In the genomic region with DNA sequence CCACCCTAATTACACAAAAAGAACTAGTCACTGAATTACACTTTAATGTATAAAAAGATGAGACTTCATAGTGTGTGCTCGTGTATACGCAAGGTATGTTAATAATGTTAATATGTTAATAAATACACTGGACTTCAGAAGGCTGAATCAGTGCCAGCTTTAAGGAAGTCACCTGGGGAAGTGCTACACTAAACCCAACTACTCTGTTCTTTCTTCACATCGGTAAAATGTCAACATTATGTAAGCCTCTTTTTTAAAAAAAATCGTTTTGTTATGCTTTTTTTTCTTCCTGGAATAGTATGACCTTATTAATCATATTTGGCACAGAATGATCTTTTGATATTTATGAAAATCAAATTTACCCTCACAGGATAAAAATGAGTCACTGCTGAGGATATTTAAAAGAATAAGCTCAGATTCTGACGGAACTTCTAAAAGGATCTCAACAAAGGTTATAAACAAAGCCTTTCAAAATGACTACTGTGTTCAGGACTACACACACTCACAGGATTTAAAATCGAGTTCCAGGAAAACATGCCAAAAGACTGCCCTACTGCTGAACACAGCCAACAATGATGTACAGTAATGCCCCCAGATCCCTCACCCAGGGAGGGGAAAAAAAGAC, we compare ENCODE assay signal across 21 cellular contexts.
DNase-seq lines count a peak whose midpoint lies in the region; ATAC-seq and TF ChIP-seq lines count a peak whose summit lies in the region.
"Had no signal": no experiment of that assay in that cellular context is flagged by ENCODE, and none has a peak within 500 bp of the region (broad histone marks: within the 10 kb centered on the region; RNA-seq: fewer than 3 reads in every experiment).

No MANE protein-coding gene starts in this region.

- TF ChIP-seq CTCF in MCF 10A (IDR thresholded peaks at IDR 0.05; ENCODE audit: unreplicated experiment), result no peak
- TF ChIP-seq CTCF in mammary epithelial cell (conservative IDR thresholded peaks at IDR 0.05 in 1 of 2, IDR thresholded peaks at IDR 0.05 in 1 of 2; ENCODE audit: extremely low read depth in 1 of 2, insufficient read depth in 1 of 2, low read depth in 1 of 2, low read length in 2 of 2), result no peak
- TF ChIP-seq CTCF in left lung (IDR thresholded peaks at IDR 0.05), result no peak

- dilution Hi-C loops in mammary epithelial cell (cut with HindIII; ENCODE audit: low sequenced_read_pairs), result no loop called here

- no TSS peak for BruUV-seq in MCF 10A (replicated peaks; lab: Mats Ljungman, UMichigan)
- BruUV-seq in mammary epithelial cell (replicated peaks; lab: Mats Ljungman, UMichigan), result no TSS peak

- H3K4me3 ChIP-seq in mammary epithelial cell (replicated peaks in 1 of 3; ENCODE audit: insufficient read depth in 1 of 3, low read depth in 2 of 3, low read length in 3 of 3) (no peak overlapping the region), left lung (no peak overlapping the region)
- H3K4me3 ChIP-seq: heart left ventricle, ovary, spleen had no signal

- DNase-seq in MCF 10A (ENCODE audit: unreplicated experiment) (peak; percentile 25), mammary epithelial cell (no peak), caudate nucleus (lab: John Stamatoyannopoulos, UW) (peak in 2 of 61 donors; percentile 4 to 7), left lung (no peak), AML-193 (lab: John Stamatoyannopoulos, UW) (no peak), HuH-7.5 (ENCODE audit: low spot score) (no peak), NCI-H2171 treated with DMSO at 0.1 percent for 48 hours (lab: John Stamatoyannopoulos, UW) (no peak)
- DNase-seq: activated CD8-positive, alpha-beta memory T cell treated with anti-CD3 and anti-CD28 coated beads, Interleukin-2, amount 50 U/mL, for 4 hours; central memory CD4-positive, alpha-beta T cell; COR-L47; H7; heart left ventricle; MV-4-11; NCI-H2107; NCI-H774; ovary; spleen; stimulated activated naive CD4-positive, alpha-beta T cell treated with Interleukin-2 at 50 U/mL for 16 hours had no signal

- POLR2A ChIA-PET in MCF 10A (lab: Yijun Ruan, JAX), result interaction anchor here (0.6 to 0.8 kb wide), 5 partner anchors 78 to 407 kb away, joined by 3 read pairs; no protein-coding TSS in a partner anchor

- 26% methylated on average over 6 of the region's 6 CpGs for WGBS in mammary epithelial cell (ENCODE audit: low coverage, missing lambda C conversion rate)

- no peaks in the 10 kb centered on the region for H3K9me3 Mint-ChIP-seq in MCF 10A (ENCODE audit: unreplicated experiment)

- H3K4me1 Mint-ChIP-seq in MCF 10A (ENCODE audit: insufficient read depth, unreplicated experiment), result peaks cover 21% of the 10 kb centered on the region

- H3K36me3 Mint-ChIP-seq in MCF 10A (ENCODE audit: insufficient read depth, unreplicated experiment), result peaks cover 10% of the 10 kb centered on the region

- CTCF ChIA-PET in MCF 10A (lab: Yijun Ruan, JAX), result interaction anchor here (0.6 to 1.4 kb wide), 3 partner anchors 32 to 196 kb away, joined by 4 to 5 read pairs (median 5); no protein-coding TSS in a partner anchor
- CTCF ChIA-PET in mammary epithelial cell (lab: Charles Lee; ENCODE audit: low non-redundant PET), result no interaction called here

- H3K4me1 ChIP-seq in mammary epithelial cell (ENCODE audit: insufficient read depth, low read length) (peaks cover 9% of the 10 kb centered on the region), left lung (no peaks in the 10 kb centered on the region)
- H3K4me1 ChIP-seq: spleen had no signal

- H3K9ac ChIP-seq in mammary epithelial cell (ENCODE audit: insufficient read depth, low read length), result no peak overlapping the region

- H3K9me3 ChIP-seq in mammary epithelial cell (replicated peaks; ENCODE audit: insufficient read depth, low read length), result no peaks in the 10 kb centered on the region
- H3K9me3 ChIP-seq in left lung, result no peaks in the 10 kb centered on the region
- H3K9me3 ChIP-seq: ovary had no signal

- H3K4me3 Mint-ChIP-seq in MCF 10A (ENCODE audit: unreplicated experiment), result no peak overlapping the region
- H3K4me3 Mint-ChIP-seq: activated naive CD8-positive, alpha-beta T cell had no signal

- H3K27ac Mint-ChIP-seq in MCF 10A (ENCODE audit: low read depth, unreplicated experiment), result peak overlapping the region; percentile 75
- H3K27ac Mint-ChIP-seq: activated naive CD8-positive, alpha-beta T cell had no signal

- H3K79me2 ChIP-seq in mammary epithelial cell (ENCODE audit: insufficient read depth, low read length), result no peaks in the 10 kb centered on the region

- no peaks in the 10 kb centered on the region for H4K20me1 ChIP-seq in mammary epithelial cell (ENCODE audit: insufficient read depth, low read length)

- H3K4me2 ChIP-seq in mammary epithelial cell (ENCODE audit: insufficient read depth, low read depth, low read length), result no peak overlapping the region

- no peaks in the 10 kb centered on the region for H3K27me3 Mint-ChIP-seq in MCF 10A (ENCODE audit: insufficient read depth, unreplicated experiment)
- H3K27me3 Mint-ChIP-seq: activated naive CD8-positive, alpha-beta T cell had no signal

- no peaks in the 10 kb centered on the region for H3K36me3 ChIP-seq in mammary epithelial cell (ENCODE audit: insufficient read depth, low read length)
- H3K36me3 ChIP-seq in left lung, result no peaks in the 10 kb centered on the region
- H3K36me3 ChIP-seq: ovary had no signal

- no peaks in the 10 kb centered on the region for H3K27me3 ChIP-seq in mammary epithelial cell (ENCODE audit: insufficient read depth, low read length)
- no peaks in the 10 kb centered on the region for H3K27me3 ChIP-seq in left lung
- H3K27me3 ChIP-seq: heart left ventricle, ovary, spleen had no signal

- ATAC-seq in left lung (peak; percentile 61), GM18873 (IDR thresholded peaks at IDR 0.05; ENCODE audit: low FRiP score, unreplicated experiment) (no peak)

- no peak overlapping the region for H3K27ac ChIP-seq in mammary epithelial cell (ENCODE audit: insufficient read depth, low read depth, low read length)
- peak overlapping the region; percentile 52 for H3K27ac ChIP-seq in caudate nucleus (ENCODE audit: low read depth, low read length)
- H3K27ac ChIP-seq in left lung, result peak overlapping the region in 1 of 2 donors; percentile 43
- H3K27ac ChIP-seq: ovary, spleen, VCaP had no signal

- H2AFZ ChIP-seq in mammary epithelial cell (ENCODE audit: low read depth, low read length), result no peak overlapping the region

- intact Hi-C loops in MCF 10A (cut with micrococcal nuclease) (no loop called here), mammary epithelial cell (cut with micrococcal nuclease) (no loop called here), left lung (cut with DNase I) (no loop called here)

- in situ Hi-C loops in mammary epithelial cell (cut with MboI; ENCODE audit: low sequenced_read_pairs in 2 of 2), result no loop called here
